ENCODE assay signal across 8 cellular contexts in genomic region chr5:56817306-56817986, GRCh38. TPM values are rescaled to one million over a fixed set of nuclear protein-coding genes. Genes with fewer than 3 reads are reported as not detected.
A peak's percentile ranks its signal among the peaks of the same experiment; 100 is the strongest.
DNase-seq lines count a peak whose midpoint lies in the region; ATAC-seq, FAIRE-seq and TF ChIP-seq lines count a peak whose summit lies in the region.

No MANE protein-coding gene starts in this region.

- ATAC-seq in HG02678 (IDR thresholded peaks at IDR 0.05; ENCODE audit: unreplicated experiment) = no peak

- intact Hi-C loops in CD14-positive monocyte (cut with micrococcal nuclease) = loop anchor here (2.0 to 10.0 kb wide), 5 partner anchors 81 to 403 kb away; no protein-coding TSS in a partner anchor
- intact Hi-C loops in dorsolateral prefrontal cortex (cut with DNase I) = loop anchor here (5.0 to 10.0 kb wide), 4 partner anchors 335 to 825 kb away; partner anchors contain the start of genes IL6ST (in 2 of the 2) and GPBP1 (in 1 of the 2)

- no peak overlapping the region for H2AFZ ChIP-seq in neural progenitor cell (replicated peaks)

- DNase-seq in CD14-positive monocyte (ENCODE audit: low spot score) = no peak
- no peak for DNase-seq in MG63
- no peak for DNase-seq in dorsolateral prefrontal cortex
- no peak for DNase-seq in neural progenitor cell (ENCODE audit: low spot score)
- DNase-seq in RCC 7860 (ENCODE audit: low spot score) = no peak
- DNase-seq in T-helper 9 cell = no peak
- DNase-seq in ecto neural progenitor cell (ENCODE audit: low spot score) = no peak

- H3K9me3 ChIP-seq in MG63 (no peaks in the 10 kb centered on the region), neural progenitor cell (ENCODE audit: low read depth) (no peaks in the 10 kb centered on the region)

- H3K27me3 Mint-ChIP-seq in CD14-positive monocyte (ENCODE audit: low read depth in 3 of 3) (no peaks in the 10 kb centered on the region), neural progenitor cell (ENCODE audit: insufficient read depth, low read depth) (peaks cover 9% of the 10 kb centered on the region)

- peak overlapping the region; percentile 78 for H3K4me3 ChIP-seq in MG63
- peak overlapping the region; percentile 62 to 97 (median 88) for H3K4me3 ChIP-seq in dorsolateral prefrontal cortex
- H3K4me3 ChIP-seq in neural progenitor cell = peak overlapping the region; percentile 94

- peak overlapping the region; percentile 92 for H3K4me2 ChIP-seq in neural progenitor cell

- H3K4me1 Mint-ChIP-seq in CD14-positive monocyte (peaks cover 48% of the 10 kb centered on the region), neural progenitor cell (peaks cover 21% of the 10 kb centered on the region)

- peaks cover 27% of the 10 kb centered on the region for H3F3A ChIP-seq in neural progenitor cell (ENCODE audit: low read depth)

- H3K4me3 Mint-ChIP-seq in CD14-positive monocyte (peak overlapping the region; percentile 88 to 97), neural progenitor cell (peak overlapping the region; percentile 92)

- no peak overlapping the region for H3K9ac ChIP-seq in neural progenitor cell

- H3K4me1 ChIP-seq in neural progenitor cell = peaks cover 22% of the 10 kb centered on the region

- H3K36me3 Mint-ChIP-seq in CD14-positive monocyte (peaks cover 19 to 25% of the 10 kb centered on the region in 2 donors), neural progenitor cell (peaks cover 10% of the 10 kb centered on the region)

- H3K9me3 Mint-ChIP-seq in CD14-positive monocyte (peaks cover 0 to 1% (median 0%) of the 10 kb centered on the region in 7 donors), neural progenitor cell (no peaks in the 10 kb centered on the region)

- H3K27ac Mint-ChIP-seq in CD14-positive monocyte (peak overlapping the region; percentile 86 to 96 (median 89)), neural progenitor cell (no peak overlapping the region)

- H4K20me1 ChIP-seq in neural progenitor cell (ENCODE audit: low read depth) = peaks cover 56% of the 10 kb centered on the region

- peaks cover 62% of the 10 kb centered on the region for H3K79me2 ChIP-seq in neural progenitor cell (ENCODE audit: low read depth)

- H3K27me3 ChIP-seq in MG63 (no peaks in the 10 kb centered on the region), dorsolateral prefrontal cortex (no peaks in the 10 kb centered on the region), neural progenitor cell (peaks cover 35% of the 10 kb centered on the region)

- H3K36me3 ChIP-seq in MG63 (peaks cover 6% of the 10 kb centered on the region), neural progenitor cell (no peaks in the 10 kb centered on the region)

- no peak for FAIRE-seq in RCC 7860 (lab: Jason Lieb, UNC)

- TF ChIP-seq CTCF in CD14-positive monocyte (IDR thresholded peaks at IDR 0.05) = no peak
- no peak for TF ChIP-seq CTCF in dorsolateral prefrontal cortex (IDR thresholded peaks at IDR 0.05 in 54 of 56, conservative IDR thresholded peaks at IDR 0.05 in 2 of 56; ENCODE audit: low read depth in 1 of 56, partially characterized antibody in 56 of 56)
- TF ChIP-seq CTCF in neural progenitor cell (IDR thresholded peaks at IDR 0.05) = no peak

- H3K27ac ChIP-seq in dorsolateral prefrontal cortex = peak overlapping the region in 36 of 59 donors; percentile 7 to 98 (median 88)
- H3K27ac ChIP-seq in neural progenitor cell = no peak overlapping the region

RNA-seq across cellular contexts. Expression of gene MAP3K1, which starts 2.1 kb away (rescaled TPM):
- polyA plus RNA-seq in CD14-positive monocyte = 10 to 100 TPM; 44.7 to 45.6 TPM
- total RNA-seq in MG63 (2014; rRNA removed; shearing (Covaris generic); ENCODE audit: low replicate concordance) = 8.8 and 9.3 TPM in 2 replicates
- 10 to 100 TPM in 7 of 120 experiments, 1 to 10 TPM in 113; 4.9 to 12.5 (median 7.8) TPM for total RNA-seq in dorsolateral prefrontal cortex
- 20.3 and 22.2 TPM in 2 replicates for total RNA-seq in neural progenitor cell (ENCODE audit: low replicate concordance)
